Comparison of ENCODE assay signal across 15 cellular contexts in genomic region chr16:60107920-60108319, GRCh38.
"Had no signal": no experiment of that assay in that cellular context is flagged by ENCODE, and none has a peak within 500 bp of the region (broad histone marks: within the 10 kb centered on the region; RNA-seq: fewer than 3 reads in every experiment).

No MANE protein-coding gene starts in this region.

- H3K27ac Mint-ChIP-seq: activated CD8-positive, alpha-beta T cell treated with anti-CD3 and anti-CD28 coated beads for 36 hours; activated naive CD8-positive, alpha-beta T cell treated with anti-CD3 and anti-CD28 coated beads for 36 hours; naive B cell; stimulated activated effector memory CD8-positive, alpha-beta T cell treated with anti-CD3 and anti-CD28 coated beads, Interleukin-12 subunit alpha, Interleukin-12 subunit beta, amount 100 ng/mL, for 72 hours had no signal

- H3K4me1 Mint-ChIP-seq: activated naive CD8-positive, alpha-beta T cell treated with anti-CD3 and anti-CD28 coated beads for 36 hours; stimulated activated effector memory CD8-positive, alpha-beta T cell treated with anti-CD3 and anti-CD28 coated beads, Interleukin-12 subunit alpha, Interleukin-12 subunit beta, amount 100 ng/mL, for 72 hours had no signal

- DNase-seq: activated CD4-positive, alpha-beta T cell treated with anti-CD3 and anti-CD28 coated beads for 4 hours; activated CD8-positive, alpha-beta memory T cell treated with anti-CD3 and anti-CD28 coated beads, Interleukin-2, amount 50 U/mL, for 4 hours; activated CD8-positive, alpha-beta T cell treated with anti-CD3 and anti-CD28 coated beads for 36 hours; activated gamma-delta T cell; activated naive CD8-positive, alpha-beta T cell treated with anti-CD3 and anti-CD28 coated beads for 36 hours; activated T-cell treated with anti-CD3 and anti-CD28 coated beads, Interleukin-2, amount 50 U/mL, for 48 hours; cortex of kidney; islet precursor cell; naive B cell; stimulated activated CD4-positive, alpha-beta T cell treated with anti-CD3 and anti-CD28 coated beads, Interleukin-12 subunit alpha, Interleukin-12 subunit beta, amount 100 ng/mL, for 4 hours; stimulated activated CD4-positive, alpha-beta T cell treated with anti-CD3 and anti-CD28 coated beads, Interleukin-2, amount 100 ng/mL, for 24 hours; T-helper 1 cell had no signal

- H3K4me3 Mint-ChIP-seq: activated CD8-positive, alpha-beta T cell treated with anti-CD3 and anti-CD28 coated beads for 36 hours; activated naive CD8-positive, alpha-beta T cell treated with anti-CD3 and anti-CD28 coated beads for 36 hours; naive B cell; stimulated activated effector memory CD8-positive, alpha-beta T cell treated with anti-CD3 and anti-CD28 coated beads, Interleukin-12 subunit alpha, Interleukin-12 subunit beta, amount 100 ng/mL, for 72 hours had no signal

- H3K27me3 Mint-ChIP-seq: activated CD8-positive, alpha-beta T cell treated with anti-CD3 and anti-CD28 coated beads for 36 hours; activated naive CD8-positive, alpha-beta T cell treated with anti-CD3 and anti-CD28 coated beads for 36 hours; naive B cell had no signal

- H3K27ac ChIP-seq: brain microvascular endothelial cell had no signal

- H3K4me3 ChIP-seq: lung had no signal

- H3K36me3 ChIP-seq: brain microvascular endothelial cell had no signal

- ATAC-seq: activated CD8-positive, alpha-beta T cell treated with anti-CD3 and anti-CD28 coated beads for 36 hours; stimulated activated effector memory CD8-positive, alpha-beta T cell treated with anti-CD3 and anti-CD28 coated beads, Interleukin-12 subunit alpha, Interleukin-12 subunit beta, amount 100 ng/mL, for 72 hours had no signal

- H3K36me3 Mint-ChIP-seq: activated naive CD8-positive, alpha-beta T cell treated with anti-CD3 and anti-CD28 coated beads for 36 hours; naive B cell; stimulated activated effector memory CD8-positive, alpha-beta T cell treated with anti-CD3 and anti-CD28 coated beads, Interleukin-12 subunit alpha, Interleukin-12 subunit beta, amount 100 ng/mL, for 72 hours had no signal

- H3K27me3 ChIP-seq: brain microvascular endothelial cell had no signal
